In genomic region chr2:172430027-172430426, GRCh38 we compare ENCODE assay signal across 13 cellular contexts. TPM values are rescaled to one million over a fixed set of nuclear protein-coding genes. Genes with fewer than 3 reads are reported as not detected.
A peak's percentile ranks its signal among the peaks of the same experiment; 100 is the strongest.
DNase-seq lines count a peak whose midpoint lies in the region; FAIRE-seq and TF ChIP-seq lines count a peak whose summit lies in the region.
"Had no signal": no experiment of that assay in that cellular context is flagged by ENCODE, and none has a peak within 500 bp of the region (broad histone marks: within the 10 kb centered on the region; RNA-seq: fewer than 3 reads in every experiment).

No MANE protein-coding gene starts in this region.

- peak overlapping the region; percentile 24 for H3K4me3 Mint-ChIP-seq in astrocyte (ENCODE audit: unreplicated experiment)

- H3K4me1 ChIP-seq in HUES6 (ENCODE audit: control insufficient read depth, insufficient read depth, low read length) = peaks cover 63% of the 10 kb centered on the region
- H3K4me1 ChIP-seq in astrocyte (ENCODE audit: insufficient read depth, low read length) = peaks cover 21% of the 10 kb centered on the region
- peaks cover 58% of the 10 kb centered on the region for H3K4me1 ChIP-seq in iPS-20b (ENCODE audit: insufficient read depth, low read length)
- H3K4me1 ChIP-seq in stomach = peaks cover 33 to 74% (median 54%) of the 10 kb centered on the region in 4 donors

- TF ChIP-seq CTCF in astrocyte (IDR thresholded peaks at IDR 0.05; ENCODE audit: insufficient read depth, low read depth, low read length) = no peak
- no peak for TF ChIP-seq CTCF in stomach (IDR thresholded peaks at IDR 0.05)

- peaks cover 19% of the 10 kb centered on the region for H3K4me1 Mint-ChIP-seq in astrocyte (ENCODE audit: low read depth, unreplicated experiment)

- H3K4me3 ChIP-seq in HUES6 (ENCODE audit: low read depth, low read length) (peak overlapping the region; percentile 78), astrocyte (ENCODE audit: insufficient read depth, low read depth, low read length) (peak overlapping the region; percentile 73), iPS-20b (ENCODE audit: low read length) (peak overlapping the region; percentile 93), stomach (peak overlapping the region; percentile 55 to 76 (median 66))
- H3K4me3 ChIP-seq: GM12878 had no signal

- no peak overlapping the region for H2AFZ ChIP-seq in astrocyte (ENCODE audit: low read depth, low read length)

- no peak for TF ChIP-seq EP300 in stomach (IDR thresholded peaks at IDR 0.05)

- H3K9ac ChIP-seq in HUES6 (ENCODE audit: low read length) (no peak overlapping the region), astrocyte (ENCODE audit: low read length) (no peak overlapping the region), iPS-20b (ENCODE audit: low read depth, low read length) (no peak overlapping the region)

- H3K36me3 ChIP-seq in HUES6 (ENCODE audit: control insufficient read depth, insufficient read depth, low read length) (no peaks in the 10 kb centered on the region), astrocyte (ENCODE audit: insufficient read depth, low read length) (no peaks in the 10 kb centered on the region), iPS-20b (ENCODE audit: insufficient read depth, low read depth, low read length) (peaks cover 3% of the 10 kb centered on the region; the same call in 1 of the 2 replicates), stomach (no peaks in the 10 kb centered on the region)

- intact Hi-C loops in stomach (cut with DNase I; ENCODE audit: low total_unique reads) = no loop called here

- no peak for FAIRE-seq in astrocyte (lab: Jason Lieb, UNC)
- FAIRE-seq: GM12878, GM19239 had no signal

- no peaks in the 10 kb centered on the region for H3K9me3 Mint-ChIP-seq in astrocyte (ENCODE audit: unreplicated experiment)

- no peak overlapping the region for H3K27ac ChIP-seq in HUES6 (ENCODE audit: low read depth, low read length)
- H3K27ac ChIP-seq in astrocyte (ENCODE audit: low read depth, low read length) = no peak overlapping the region
- no peak overlapping the region for H3K27ac ChIP-seq in iPS-20b (ENCODE audit: low read length)
- peak overlapping the region; percentile 91 to 97 (median 96) for H3K27ac ChIP-seq in stomach

- H3K4me2 ChIP-seq in astrocyte (ENCODE audit: low read length) = peak overlapping the region; percentile 92

- H4K20me1 ChIP-seq in astrocyte (ENCODE audit: insufficient read depth, low read length) = no peaks in the 10 kb centered on the region

- peaks cover 28% of the 10 kb centered on the region for H3K79me2 ChIP-seq in astrocyte (ENCODE audit: insufficient read depth, low read length)

- peaks cover 18% of the 10 kb centered on the region; the same call in 1 of the 2 replicates for H3K27me3 ChIP-seq in HUES6 (ENCODE audit: control insufficient read depth, insufficient read depth, low read length)
- H3K27me3 ChIP-seq in astrocyte (ENCODE audit: insufficient read depth, low read length) = peaks cover 4% of the 10 kb centered on the region
- H3K27me3 ChIP-seq in iPS-20b (ENCODE audit: insufficient read depth, low read length) = peaks cover 8% of the 10 kb centered on the region; the same call in 1 of the 2 replicates
- peaks cover 0 to 25% (median 8%) of the 10 kb centered on the region in 3 donors for H3K27me3 ChIP-seq in stomach

- H3K27me3 Mint-ChIP-seq in astrocyte (ENCODE audit: low read depth, unreplicated experiment) = peaks cover 12% of the 10 kb centered on the region

- DNase-seq in astrocyte (ENCODE audit: low read depth) (no peak), stomach (no peak), SIG-M5 (lab: John Stamatoyannopoulos, UW) (no peak), SHP77 (lab: John Stamatoyannopoulos, UW) (no peak), GF-D8 (lab: John Stamatoyannopoulos, UW) (no peak)
- DNase-seq: activated CD4-positive, CD25-positive, alpha-beta regulatory T cell treated with anti-CD3 and anti-CD28 coated beads, Interleukin-2, amount 50 U/mL, for 72 hours; activated effector memory CD4-positive, alpha-beta T cell treated with Interleukin-2 at 50 U/mL for 16 hours; cortex of kidney; MV-4-11 had no signal

- H3K9me3 ChIP-seq in HUES6 (ENCODE audit: control insufficient read depth, insufficient read depth, low read depth, low read length) = no peaks in the 10 kb centered on the region
- H3K9me3 ChIP-seq in astrocyte (ENCODE audit: insufficient read depth, low read depth, low read length) = no peaks in the 10 kb centered on the region
- no peaks in the 10 kb centered on the region for H3K9me3 ChIP-seq in iPS-20b (ENCODE audit: insufficient read depth, low read depth, low read length)
- H3K9me3 ChIP-seq in stomach = no peaks in the 10 kb centered on the region

- no peak for TF ChIP-seq POLR2A in stomach (IDR thresholded peaks at IDR 0.05)

- H3K36me3 Mint-ChIP-seq in astrocyte (ENCODE audit: low read depth, unreplicated experiment) = no peaks in the 10 kb centered on the region

- H3K27ac Mint-ChIP-seq in astrocyte (ENCODE audit: unreplicated experiment) = no peak overlapping the region

- WGBS in stomach, 5 donors = 22 to 52% (median 33%) methylated on average over 1 of the region's 1 CpG

RNA-seq across cellular contexts. Expression of gene ITGA6, which starts 2.6 kb away (rescaled TPM):
- 21.1 and 35.3 TPM in 2 replicates for total RNA-seq in astrocyte
- total RNA-seq in stomach = 100 to 1,000 TPM in 3 of 5 donors, 10 to 100 TPM in 2; 20.4 to 391 (median 212) TPM
- polyA plus RNA-seq in stomach = 10 to 100 TPM; 10.7 to 19.5 (median 18.4) TPM

Comparison
In these comparisons a context has a peak if more than half of its experiments do, and no peak if none do; other contexts are left out.
1. H3K27ac ChIP-seq: peak in stomach (5 of 5); none in HUES6 (single experiment), astrocyte (single experiment) and iPS-20b (single experiment).
2. Peak in every context shown above with its lines, with median percentiles within 50 percentile points of each other: H3K4me3 ChIP-seq.